ENCODE assay signal across 8 cellular contexts in genomic region chr16:50841081-50841886, GRCh38.
A peak's percentile ranks its signal among the peaks of the same experiment; 100 is the strongest.
DNase-seq lines count a peak whose midpoint lies in the region; ATAC-seq and TF ChIP-seq lines count a peak whose summit lies in the region.

No MANE protein-coding gene starts in this region.

- no peaks in the 10 kb centered on the region for H3K9me2 ChIP-seq in Karpas-422 (replicated peaks; ENCODE audit: insufficient read depth, low read length)

- H3K4me3 Mint-ChIP-seq in naive B cell: peak overlapping the region; percentile 46 to 90 (median 80)

- 9% methylated on average over 43 to 44 of the region's 44 CpGs for WGBS in testis, 2 donors

- peak; percentile 20 for ATAC-seq in Right ventricle myocardium superior (ENCODE audit: poor library complexity)
- no peak for ATAC-seq in Right ventricle myocardium inferior
- peak; percentile 56 to 58 for ATAC-seq in naive B cell (ENCODE audit: low read depth in 2 of 2)
- ATAC-seq in GM21576 (IDR thresholded peaks at IDR 0.05; ENCODE audit: unreplicated experiment): no peak

- H4K20me1 ChIP-seq in Karpas-422 (ENCODE audit: insufficient read depth, low read depth, low read length): no peaks in the 10 kb centered on the region

- intact Hi-C loops in Right ventricle myocardium superior (cut with DNase I): no loop called here
- intact Hi-C loops in Right ventricle myocardium inferior (cut with DNase I): no loop called here
- intact Hi-C loops in ascending aorta (cut with DNase I): no loop called here
- intact Hi-C loops in testis (cut with DNase I; ENCODE audit: low total_unique reads): no loop called here

- peaks cover 9 to 18% (median 13%) of the 10 kb centered on the region in 3 donors for H3K4me1 Mint-ChIP-seq in naive B cell

- peaks cover 56 to 72% (median 68%) of the 10 kb centered on the region in 3 donors for H3K27me3 Mint-ChIP-seq in naive B cell

- H3K9me3 Mint-ChIP-seq in naive B cell: peaks cover 0 to 2% (median 0%) of the 10 kb centered on the region in 7 donors

- H3K4me1 ChIP-seq in ascending aorta (no peaks in the 10 kb centered on the region), testis (peaks cover 3% of the 10 kb centered on the region), Karpas-422 (ENCODE audit: low read length) (no peaks in the 10 kb centered on the region)

- no peak overlapping the region for H3K27ac ChIP-seq in ascending aorta
- H3K27ac ChIP-seq in testis: no peak overlapping the region
- no peak overlapping the region for H3K27ac ChIP-seq in Karpas-422 (ENCODE audit: low read length)

- no peak overlapping the region for H2AFZ ChIP-seq in Karpas-422 (ENCODE audit: low read length)

- H3K9ac ChIP-seq in Karpas-422 (ENCODE audit: low read length): no peak overlapping the region

- no peak overlapping the region for H3K4me2 ChIP-seq in Karpas-422 (ENCODE audit: low read depth, low read length, poor library complexity, severe bottlenecking)

- H3K27me3 ChIP-seq in ascending aorta (no peaks in the 10 kb centered on the region), testis (no peaks in the 10 kb centered on the region), Karpas-422 (ENCODE audit: low read length) (no peaks in the 10 kb centered on the region)

- TF ChIP-seq CTCF in ascending aorta (IDR thresholded peaks at IDR 0.05) (no peak), testis (IDR thresholded peaks at IDR 0.05) (no peak)

- no peaks in the 10 kb centered on the region for H3K36me3 ChIP-seq in ascending aorta
- H3K36me3 ChIP-seq in testis (ENCODE audit: low read depth, missing control alignments): no peaks in the 10 kb centered on the region
- no peaks in the 10 kb centered on the region for H3K36me3 ChIP-seq in Karpas-422 (ENCODE audit: insufficient read depth, low read length)

- no peak for TF ChIP-seq POLR2A in testis (IDR thresholded peaks at IDR 0.05)

- peak overlapping the region in 1 of 6 donors; percentile 13 for H3K27ac Mint-ChIP-seq in naive B cell

- no peaks in the 10 kb centered on the region for H3K9me3 ChIP-seq in ascending aorta
- H3K9me3 ChIP-seq in testis: no peaks in the 10 kb centered on the region
- no peaks in the 10 kb centered on the region for H3K9me3 ChIP-seq in Karpas-422 (ENCODE audit: low read length)

- no peaks in the 10 kb centered on the region for H3K36me3 Mint-ChIP-seq in naive B cell

- no peak for DNase-seq in Right ventricle myocardium superior
- no peak for DNase-seq in Right ventricle myocardium inferior (ENCODE audit: missing footprints)
- no peak for DNase-seq in ascending aorta (ENCODE audit: low spot score in 2 of 2)
- DNase-seq in naive B cell: peak; percentile 4
- peak; percentile 42 for DNase-seq in testis
- DNase-seq in NCI-H1048 (lab: John Stamatoyannopoulos, UW): no peak
- no peak for DNase-seq in Karpas-422

- H3K4me3 ChIP-seq in ascending aorta: peak overlapping the region; percentile 6 to 9
- peak overlapping the region; percentile 9 to 48 for H3K4me3 ChIP-seq in testis
- H3K4me3 ChIP-seq in Karpas-422 (ENCODE audit: low read length): no peak overlapping the region

- no peaks in the 10 kb centered on the region for H3K79me2 ChIP-seq in Karpas-422 (ENCODE audit: low read length)

Comparison
In these comparisons a context has a peak if more than half of its experiments do, and no peak if none do; other contexts are left out.
1. ATAC-seq: peak in Right ventricle myocardium superior (single experiment) and naive B cell (2 of 2); none in Right ventricle myocardium inferior (single experiment) and GM21576 (single experiment).
2. DNase-seq: peak in naive B cell (single experiment) and testis (single experiment); none in Right ventricle myocardium superior (single experiment), Right ventricle myocardium inferior (single experiment), ascending aorta (0 of 2), NCI-H1048 (single experiment) and Karpas-422 (single experiment).